ENCODE assay signal across 8 cellular contexts in the genomic region with DNA sequence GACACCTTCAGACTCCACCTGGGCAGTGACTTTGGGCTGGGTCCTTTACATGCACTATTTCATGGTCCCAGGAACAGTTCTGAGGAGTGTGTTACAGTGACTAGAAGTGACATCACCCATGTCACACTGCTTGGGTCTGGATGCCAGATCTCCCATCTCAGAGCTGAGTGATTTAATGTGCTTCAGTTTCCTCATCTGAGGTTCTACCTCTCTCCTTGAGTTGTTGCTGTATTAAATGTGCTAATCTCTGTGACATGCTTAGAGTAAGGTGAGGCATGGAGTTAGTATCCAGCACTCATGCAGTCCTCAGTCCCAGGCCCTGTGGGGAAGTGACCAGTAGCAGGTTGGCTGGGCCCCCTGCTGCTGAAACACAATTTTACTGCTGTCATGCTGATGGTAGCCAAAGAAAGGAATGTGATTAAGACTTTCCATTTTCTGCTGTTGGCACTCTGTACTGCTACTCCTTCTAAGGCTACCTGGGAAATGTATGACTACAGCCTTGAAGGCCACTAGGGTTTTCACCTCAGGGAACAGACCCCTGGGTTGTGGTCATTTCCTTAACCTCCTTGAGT.
DNase-seq lines count a peak whose midpoint lies in the region; ATAC-seq and TF ChIP-seq lines count a peak whose summit lies in the region.

No MANE protein-coding gene starts in this region.

- peak overlapping the region; percentile 82 to 87 for H3K27ac Mint-ChIP-seq in effector memory CD8-positive, alpha-beta T cell

- no peak for TF ChIP-seq POLR2A in GM18505 (IDR thresholded peaks at IDR 0.05; ENCODE audit: borderline replicate concordance, extremely low read depth, insufficient read depth, insufficient read length)

- peaks cover 7 to 11% of the 10 kb centered on the region in 2 donors for H3K4me1 Mint-ChIP-seq in effector memory CD8-positive, alpha-beta T cell (ENCODE audit: low read depth in 2 of 2)

- no peaks in the 10 kb centered on the region for H3K36me3 Mint-ChIP-seq in effector memory CD8-positive, alpha-beta T cell (ENCODE audit: insufficient read depth)

- peaks cover 0 to 7% of the 10 kb centered on the region in 2 donors for H3K9me3 Mint-ChIP-seq in effector memory CD8-positive, alpha-beta T cell

- peaks cover 7 to 12% of the 10 kb centered on the region in 2 donors for H3K27me3 Mint-ChIP-seq in effector memory CD8-positive, alpha-beta T cell

- peak; percentile 24 for ATAC-seq in GM18505 (IDR thresholded peaks at IDR 0.05; ENCODE audit: unreplicated experiment)
- peak; percentile 25 for ATAC-seq in GM19455 (IDR thresholded peaks at IDR 0.05; ENCODE audit: unreplicated experiment)
- ATAC-seq in HG03442 (IDR thresholded peaks at IDR 0.05; ENCODE audit: unreplicated experiment) = peak; percentile 29
- no peak for ATAC-seq in effector memory CD8-positive, alpha-beta T cell (replicated peaks)
- ATAC-seq in GM21528 (IDR thresholded peaks at IDR 0.05; ENCODE audit: low FRiP score, unreplicated experiment) = no peak

- DNase-seq in effector memory CD8-positive, alpha-beta T cell = no peak
- DNase-seq in NCI-H1436 treated with DMSO at 0.1 percent for 48 hours (lab: John Stamatoyannopoulos, UW) = no peak
- DNase-seq in Ammon's horn (ENCODE audit: low spot score) = no peak
- no peak for DNase-seq in NCI-H82 (lab: John Stamatoyannopoulos, UW)

- H3K4me3 Mint-ChIP-seq in effector memory CD8-positive, alpha-beta T cell = peak overlapping the region; percentile 65 to 69

Comparison
In these comparisons a context has a peak if more than half of its experiments do, and no peak if none do; other contexts are left out.
1. ATAC-seq: peak in GM18505 (single experiment), GM19455 (single experiment) and HG03442 (single experiment); none in effector memory CD8-positive, alpha-beta T cell (single experiment) and GM21528 (single experiment).